19 cellular contexts compared by ENCODE assay signal in genomic region chr2:190493095-190493494, GRCh38. TPM values are rescaled to one million over a fixed set of nuclear protein-coding genes. Genes with fewer than 3 reads are reported as not detected.
DNase-seq lines count a peak whose midpoint lies in the region; ATAC-seq and TF ChIP-seq lines count a peak whose summit lies in the region.
"Had no signal": no experiment of that assay in that cellular context is flagged by ENCODE, and none has a peak within 500 bp of the region (broad histone marks: within the 10 kb centered on the region; RNA-seq: fewer than 3 reads in every experiment).

No MANE protein-coding gene starts in this region.

- H3K27ac Mint-ChIP-seq in CD4-positive, CD25-positive, alpha-beta regulatory T cell, result peak overlapping the region in 2 of 3 donors; percentile 50 to 74
- peak overlapping the region in 4 of 7 donors; percentile 62 to 80 (median 72) for H3K27ac Mint-ChIP-seq in CD4-positive, alpha-beta memory T cell
- H3K27ac Mint-ChIP-seq in T-helper 17 cell, result peak overlapping the region; percentile 27

- no peak overlapping the region for H3K4me3 ChIP-seq in CD4-positive, CD25-positive, alpha-beta regulatory T cell (ENCODE audit: low read depth, low read length)
- H3K4me3 ChIP-seq in CD4-positive, alpha-beta memory T cell (ENCODE audit: low read length in 2 of 2), result no peak overlapping the region
- no peak overlapping the region for H3K4me3 ChIP-seq in fibroblast of pulmonary artery (replicated peaks; ENCODE audit: low read depth, low read length)
- H3K4me3 ChIP-seq: MG63 had no signal

- CTCF ChIA-PET in CD4-positive, alpha-beta memory T cell (lab: Charles Lee; ENCODE audit: partially characterized antibody), result no interaction called here

- no peak for TF ChIP-seq CTCF in fibroblast of pulmonary artery (IDR thresholded peaks at IDR 0.05; ENCODE audit: low read length, missing control alignments)

- H3K4me1 Mint-ChIP-seq in CD4-positive, CD25-positive, alpha-beta regulatory T cell, result peaks cover 36 to 51% (median 38%) of the 10 kb centered on the region in 4 donors
- H3K4me1 Mint-ChIP-seq in CD4-positive, alpha-beta memory T cell, result peaks cover 25 to 59% (median 41%) of the 10 kb centered on the region in 4 donors
- H3K4me1 Mint-ChIP-seq in T-helper 17 cell, result peaks cover 13% of the 10 kb centered on the region

- H3K27me3 ChIP-seq in CD4-positive, CD25-positive, alpha-beta regulatory T cell (ENCODE audit: control insufficient read depth, insufficient read depth, low read length), result no peaks in the 10 kb centered on the region
- H3K27me3 ChIP-seq in CD4-positive, alpha-beta memory T cell (ENCODE audit: insufficient read depth, low read length), result no peaks in the 10 kb centered on the region
- H3K27me3 ChIP-seq: BE2C, MG63 had no signal

- peaks cover 56% of the 10 kb centered on the region for H3K36me3 ChIP-seq in CD4-positive, CD25-positive, alpha-beta regulatory T cell (ENCODE audit: control insufficient read depth, insufficient read depth, low read length)
- H3K36me3 ChIP-seq in CD4-positive, alpha-beta memory T cell (ENCODE audit: insufficient read depth, low read length), result peaks cover 38% of the 10 kb centered on the region
- H3K36me3 ChIP-seq: MG63 had no signal

- H3K4me1 ChIP-seq in CD4-positive, CD25-positive, alpha-beta regulatory T cell (ENCODE audit: control insufficient read depth, insufficient read depth, low read length, poor library complexity, severe bottlenecking), result no peaks in the 10 kb centered on the region
- peaks cover 17% of the 10 kb centered on the region for H3K4me1 ChIP-seq in CD4-positive, alpha-beta memory T cell (ENCODE audit: insufficient read depth, low read length)
- H3K4me1 ChIP-seq: BE2C had no signal

- no peak for DNase-seq in CD4-positive, CD25-positive, alpha-beta regulatory T cell
- no peak for DNase-seq in CD4-positive, alpha-beta memory T cell
- DNase-seq in T-helper 17 cell, result no peak
- peak; percentile 11 for DNase-seq in fibroblast of pulmonary artery (ENCODE audit: low read depth)
- no peak for DNase-seq in NCI-H2081 treated with DMSO at 0.1 percent for 48 hours (lab: John Stamatoyannopoulos, UW)
- DNase-seq in activated CD8-positive, alpha-beta memory T cell treated with anti-CD3 and anti-CD28 coated beads for 24 hours, result no peak
- DNase-seq: BE2C, Calu3, DMS153, H7, MG63, NCI-H1417, NCI-H1694 treated with DMSO at 0.1 percent for 48 hours, NCI-H2107, NCI-H446 treated with DMSO at 0.1 percent for 48 hours, NCI-H526 treated with DMSO at 0.1 percent for 48 hours, SIG-M5 had no signal

- POLR2A ChIA-PET in CD4-positive, alpha-beta memory T cell (lab: Charles Lee; ENCODE audit: partially characterized antibody), result interaction anchor here (1.3 kb wide), 1 partner anchor 40 kb away, joined by 3 read pairs; no protein-coding TSS in a partner anchor

- peaks cover 5 to 8% of the 10 kb centered on the region in 2 experiments for H3K9me3 ChIP-seq in CD4-positive, CD25-positive, alpha-beta regulatory T cell (ENCODE audit: control insufficient read depth in 2 of 2, low read length in 2 of 2)
- H3K9me3 ChIP-seq in CD4-positive, alpha-beta memory T cell (ENCODE audit: control insufficient read depth in 1 of 2, low read length in 2 of 2), result no peaks in the 10 kb centered on the region
- H3K9me3 ChIP-seq in T-helper 17 cell (ENCODE audit: control insufficient read depth, low read length, poor library complexity, severe bottlenecking), result no peaks in the 10 kb centered on the region
- H3K9me3 ChIP-seq: BE2C had no signal

- no peaks in the 10 kb centered on the region for H3K27me3 Mint-ChIP-seq in CD4-positive, CD25-positive, alpha-beta regulatory T cell
- no peaks in the 10 kb centered on the region for H3K27me3 Mint-ChIP-seq in CD4-positive, alpha-beta memory T cell
- no peaks in the 10 kb centered on the region for H3K27me3 Mint-ChIP-seq in T-helper 17 cell

- ATAC-seq in CD4-positive, CD25-positive, alpha-beta regulatory T cell (ENCODE audit: low read depth in 2 of 2), result no peak
- ATAC-seq in T-helper 17 cell, result no peak
- ATAC-seq in HG03039 (IDR thresholded peaks at IDR 0.05; ENCODE audit: unreplicated experiment), result no peak
- ATAC-seq: Panc1 had no signal

- H3K4me3 Mint-ChIP-seq in CD4-positive, CD25-positive, alpha-beta regulatory T cell, result no peak overlapping the region
- H3K4me3 Mint-ChIP-seq in CD4-positive, alpha-beta memory T cell, result peak overlapping the region in 2 of 8 donors; percentile 30 to 35
- no peak overlapping the region for H3K4me3 Mint-ChIP-seq in T-helper 17 cell

- no peak overlapping the region for H3K27ac ChIP-seq in CD4-positive, CD25-positive, alpha-beta regulatory T cell (ENCODE audit: insufficient read depth, low read length, poor library complexity, severe bottlenecking)
- no peak overlapping the region for H3K27ac ChIP-seq in CD4-positive, alpha-beta memory T cell (ENCODE audit: low read depth, low read length)

- intact Hi-C loops in CD4-positive, alpha-beta memory T cell (cut with micrococcal nuclease), result no loop called here

- H3K36me3 Mint-ChIP-seq in CD4-positive, CD25-positive, alpha-beta regulatory T cell, result peaks cover 77% of the 10 kb centered on the region
- peaks cover 82 to 90% of the 10 kb centered on the region in 2 donors for H3K36me3 Mint-ChIP-seq in CD4-positive, alpha-beta memory T cell
- H3K36me3 Mint-ChIP-seq in T-helper 17 cell (ENCODE audit: low read depth), result peaks cover 11% of the 10 kb centered on the region

- peaks cover 0 to 14% (median 2%) of the 10 kb centered on the region in 7 donors for H3K9me3 Mint-ChIP-seq in CD4-positive, CD25-positive, alpha-beta regulatory T cell
- peaks cover 2 to 15% (median 7%) of the 10 kb centered on the region in 8 donors for H3K9me3 Mint-ChIP-seq in CD4-positive, alpha-beta memory T cell

RNA-seq across cellular contexts. Expression of gene NEMP2, which starts 41.4 kb away (rescaled TPM):
- 10.7 TPM for total RNA-seq in CD4-positive, CD25-positive, alpha-beta regulatory T cell
- 10 to 100 TPM; 10.9 to 14.9 (median 14.5) TPM for polyA plus RNA-seq in CD4-positive, CD25-positive, alpha-beta regulatory T cell
- 10 to 100 TPM; 20.7 to 21.2 TPM for total RNA-seq in CD4-positive, alpha-beta memory T cell
- 10 to 100 TPM; 10.9 to 11.9 TPM for polyA plus RNA-seq in CD4-positive, alpha-beta memory T cell
- 10 to 100 TPM; 12.7 to 15.1 TPM for total RNA-seq in T-helper 17 cell
